Comparison of ENCODE assay signal across 11 cellular contexts in genomic region chr19:19537321-19538048, GRCh38. TPM values are rescaled to one million over a fixed set of nuclear protein-coding genes. Genes with fewer than 3 reads are reported as not detected.
A peak's percentile ranks its signal among the peaks of the same experiment; 100 is the strongest.
DNase-seq lines count a peak whose midpoint lies in the region; ATAC-seq and TF ChIP-seq lines count a peak whose summit lies in the region.
"Had no signal": no experiment of that assay in that cellular context is flagged by ENCODE, and none has a peak within 500 bp of the region (broad histone marks: within the 10 kb centered on the region; RNA-seq: fewer than 3 reads in every experiment).

No MANE protein-coding gene starts in this region.

- H3K9ac ChIP-seq in smooth muscle cell (ENCODE audit: low read depth): no peak overlapping the region

- H3K36me3 Mint-ChIP-seq in activated CD4-positive, alpha-beta memory T cell treated with anti-CD3 and anti-CD28 coated beads for 36 hours: no peaks in the 10 kb centered on the region
- H3K36me3 Mint-ChIP-seq in activated CD4-positive, alpha-beta memory T cell treated with anti-CD3 and anti-CD28 coated beads, Interleukin-2, amount 10 ng/mL, durations not matched to agents 7 days and 5 days (ENCODE audit: low read depth): peaks cover 4% of the 10 kb centered on the region

- H3K4me3 ChIP-seq in PC-9 (no peak overlapping the region), hepatocyte (no peak overlapping the region), smooth muscle cell (peak overlapping the region; percentile 53)

- H3K4me1 ChIP-seq in PC-9 (replicated peaks; ENCODE audit: insufficient read depth): no peaks in the 10 kb centered on the region
- H3K4me1 ChIP-seq in hepatocyte (ENCODE audit: insufficient read depth): peaks cover 22% of the 10 kb centered on the region
- peaks cover 4% of the 10 kb centered on the region for H3K4me1 ChIP-seq in smooth muscle cell (ENCODE audit: low read depth)

- H3K27ac ChIP-seq in PC-9: no peak overlapping the region
- H3K27ac ChIP-seq in hepatocyte: no peak overlapping the region
- H3K27ac ChIP-seq in smooth muscle cell (ENCODE audit: low read depth): no peak overlapping the region
- H3K27ac ChIP-seq: gastrocnemius medialis had no signal

- DNase-seq in activated CD4-positive, alpha-beta memory T cell treated with anti-CD3 and anti-CD28 coated beads for 36 hours: peak; percentile 32
- DNase-seq in activated CD4-positive, alpha-beta memory T cell treated with anti-CD3 and anti-CD28 coated beads, Interleukin-2, amount 10 ng/mL, durations not matched to agents 7 days and 5 days: no peak
- DNase-seq in PC-9: no peak
- no peak for DNase-seq in hepatocyte (ENCODE audit: low spot score)
- DNase-seq in smooth muscle cell (lab: John Stamatoyannopoulos, UW; ENCODE audit: unreplicated experiment): no peak
- no peak for DNase-seq in sciatic nerve (ENCODE audit: low spot score)
- no peak for DNase-seq in stimulated activated CD4-positive, alpha-beta T cell treated with anti-CD3 and anti-CD28 coated beads, Interleukin-1b, Interleukin-23, amount 100 ng/mL, for 48 hours
- DNase-seq: gastrocnemius medialis, NCI-H187, SHP77 treated with DMSO at 0.1 percent for 48 hours had no signal

- no peak for ATAC-seq in sciatic nerve
- ATAC-seq in HG03460 (IDR thresholded peaks at IDR 0.05; ENCODE audit: unreplicated experiment): no peak
- ATAC-seq: gastrocnemius medialis had no signal

- H3K79me2 ChIP-seq in PC-9 (ENCODE audit: low read depth) (no peaks in the 10 kb centered on the region), hepatocyte (no peaks in the 10 kb centered on the region), smooth muscle cell (ENCODE audit: low read depth) (no peaks in the 10 kb centered on the region)

- H3K9me3 Mint-ChIP-seq in activated CD4-positive, alpha-beta memory T cell treated with anti-CD3 and anti-CD28 coated beads for 36 hours: no peaks in the 10 kb centered on the region
- no peaks in the 10 kb centered on the region for H3K9me3 Mint-ChIP-seq in activated CD4-positive, alpha-beta memory T cell treated with anti-CD3 and anti-CD28 coated beads, Interleukin-2, amount 10 ng/mL, durations not matched to agents 7 days and 5 days

- peaks cover 30% of the 10 kb centered on the region for H3K4me1 Mint-ChIP-seq in activated CD4-positive, alpha-beta memory T cell treated with anti-CD3 and anti-CD28 coated beads for 36 hours (ENCODE audit: low read depth)
- H3K4me1 Mint-ChIP-seq in activated CD4-positive, alpha-beta memory T cell treated with anti-CD3 and anti-CD28 coated beads, Interleukin-2, amount 10 ng/mL, durations not matched to agents 7 days and 5 days: peaks cover 29% of the 10 kb centered on the region

- CTCF ChIA-PET in activated CD4-positive, alpha-beta memory T cell treated with anti-CD3 and anti-CD28 coated beads for 36 hours (lab: Charles Lee): no interaction called here
- CTCF ChIA-PET in activated CD4-positive, alpha-beta memory T cell treated with anti-CD3 and anti-CD28 coated beads, Interleukin-2, amount 10 ng/mL, durations not matched to agents 7 days and 5 days (lab: Charles Lee): interaction anchor here (1.3 kb wide), 1 partner anchor 106 kb away, joined by 4 read pairs; the partner anchor contains the start of gene GMIP
- CTCF ChIA-PET in PC-9 (lab: Charles Lee): no interaction called here

- no peaks in the 10 kb centered on the region for H4K20me1 ChIP-seq in PC-9 (ENCODE audit: insufficient read depth)
- no peaks in the 10 kb centered on the region for H4K20me1 ChIP-seq in hepatocyte (ENCODE audit: insufficient read depth, poor library complexity, severe bottlenecking)
- H4K20me1 ChIP-seq in smooth muscle cell (ENCODE audit: low read depth): no peaks in the 10 kb centered on the region

- H3K9me2 ChIP-seq in PC-9 (ENCODE audit: insufficient read depth) (no peaks in the 10 kb centered on the region), hepatocyte (replicated peaks; ENCODE audit: insufficient read depth) (no peaks in the 10 kb centered on the region)

- H3K27me3 ChIP-seq in PC-9 (ENCODE audit: insufficient read depth, low read depth) (no peaks in the 10 kb centered on the region), hepatocyte (no peaks in the 10 kb centered on the region), smooth muscle cell (ENCODE audit: low read depth) (no peaks in the 10 kb centered on the region)

- no TSS peak for BruUV-seq in PC-9 (replicated peaks; lab: Mats Ljungman, UMichigan)

- H3K4me3 Mint-ChIP-seq in activated CD4-positive, alpha-beta memory T cell treated with anti-CD3 and anti-CD28 coated beads for 36 hours: peak overlapping the region; percentile 39
- H3K4me3 Mint-ChIP-seq in activated CD4-positive, alpha-beta memory T cell treated with anti-CD3 and anti-CD28 coated beads, Interleukin-2, amount 10 ng/mL, durations not matched to agents 7 days and 5 days: no peak overlapping the region

- POLR2A ChIA-PET in activated CD4-positive, alpha-beta memory T cell treated with anti-CD3 and anti-CD28 coated beads for 36 hours (lab: Charles Lee): no interaction called here
- POLR2A ChIA-PET in activated CD4-positive, alpha-beta memory T cell treated with anti-CD3 and anti-CD28 coated beads, Interleukin-2, amount 10 ng/mL, durations not matched to agents 7 days and 5 days (lab: Charles Lee): no interaction called here
- POLR2A ChIA-PET in PC-9 (lab: Charles Lee; ENCODE audit: unreplicated experiment): no interaction called here

- H3K9me3 ChIP-seq in PC-9 (ENCODE audit: insufficient read depth, low read depth) (no peaks in the 10 kb centered on the region), hepatocyte (ENCODE audit: low read depth) (no peaks in the 10 kb centered on the region), smooth muscle cell (replicated peaks; ENCODE audit: low read depth) (no peaks in the 10 kb centered on the region)
- H3K9me3 ChIP-seq: gastrocnemius medialis had no signal

- no peaks in the 10 kb centered on the region for H3K36me3 ChIP-seq in PC-9 (ENCODE audit: low read depth)
- H3K36me3 ChIP-seq in hepatocyte (replicated peaks; ENCODE audit: insufficient read depth, low read depth): no peaks in the 10 kb centered on the region
- H3K36me3 ChIP-seq in smooth muscle cell (ENCODE audit: low read depth): no peaks in the 10 kb centered on the region
- H3K36me3 ChIP-seq: gastrocnemius medialis had no signal

- no peak for TF ChIP-seq CTCF in PC-9 (conservative IDR thresholded peaks at IDR 0.05)
- no peak for TF ChIP-seq CTCF in hepatocyte (IDR thresholded peaks at IDR 0.05; ENCODE audit: poor library complexity)
- TF ChIP-seq CTCF in smooth muscle cell (IDR thresholded peaks at IDR 0.05; ENCODE audit: borderline replicate concordance, insufficient read depth, poor library complexity, severe bottlenecking): no peak

- WGBS in hepatocyte (ENCODE audit: low lambda C conversion rate, missing lambda C conversion rate): 86% methylated on average over 53 of the region's 56 CpGs
- 84% methylated on average over 47 of the region's 56 CpGs for WGBS in smooth muscle cell (ENCODE audit: low lambda C conversion rate)

- intact Hi-C loops in activated CD4-positive, alpha-beta memory T cell treated with anti-CD3 and anti-CD28 coated beads for 36 hours (cut with micrococcal nuclease): no loop called here
- intact Hi-C loops in PC-9 (cut with micrococcal nuclease; ENCODE audit: unreplicated experiment): loop anchor here (10.0 kb wide), 1 partner anchor 237 kb away; no protein-coding TSS in a partner anchor
- intact Hi-C loops in sciatic nerve (cut with DNase I): loop anchor here (5.0 kb wide), 1 partner anchor 420 kb away; no protein-coding TSS in a partner anchor

- H3K27me3 Mint-ChIP-seq in activated CD4-positive, alpha-beta memory T cell treated with anti-CD3 and anti-CD28 coated beads for 36 hours: peaks cover 5% of the 10 kb centered on the region
- peaks cover 22% of the 10 kb centered on the region for H3K27me3 Mint-ChIP-seq in activated CD4-positive, alpha-beta memory T cell treated with anti-CD3 and anti-CD28 coated beads, Interleukin-2, amount 10 ng/mL, durations not matched to agents 7 days and 5 days

- H2AFZ ChIP-seq in PC-9: no peak overlapping the region
- H2AFZ ChIP-seq in hepatocyte: no peak overlapping the region
- H2AFZ ChIP-seq in smooth muscle cell (ENCODE audit: low read depth): no peak overlapping the region

- H3K4me2 ChIP-seq in PC-9 (peak overlapping the region; percentile 68), hepatocyte (peak overlapping the region; percentile 96), smooth muscle cell (peak overlapping the region; percentile 98)

- H3K27ac Mint-ChIP-seq in activated CD4-positive, alpha-beta memory T cell treated with anti-CD3 and anti-CD28 coated beads for 36 hours: peak overlapping the region; percentile 19
- H3K27ac Mint-ChIP-seq in activated CD4-positive, alpha-beta memory T cell treated with anti-CD3 and anti-CD28 coated beads, Interleukin-2, amount 10 ng/mL, durations not matched to agents 7 days and 5 days: no peak overlapping the region

- peaks cover 42% of the 10 kb centered on the region; the same call in 1 of the 2 replicates for H3F3A ChIP-seq in PC-9 (ENCODE audit: insufficient read depth, low read depth)
- no peaks in the 10 kb centered on the region for H3F3A ChIP-seq in smooth muscle cell (ENCODE audit: low read depth)

RNA-seq across cellular contexts. Expression of gene CILP2, which starts 0.6 kb away (rescaled TPM):
- total RNA-seq in activated CD4-positive, alpha-beta memory T cell treated with anti-CD3 and anti-CD28 coated beads for 36 hours: under 1 TPM; 0.44 to 0.50 TPM
- total RNA-seq in activated CD4-positive, alpha-beta memory T cell treated with anti-CD3 and anti-CD28 coated beads, Interleukin-2, amount 10 ng/mL, durations not matched to agents 7 days and 5 days: under 1 TPM in 1 of 2 experiments, not detected in 1; 0.08 TPM
- total RNA-seq in PC-9 (2021) (1.1 and 2.5 TPM in 2 replicates), hepatocyte (5.4 and 5.7 TPM in 2 replicates), smooth muscle cell (27.2 and 31.0 TPM in 2 replicates), sciatic nerve (0.27 TPM)
- polyA plus RNA-seq in hepatocyte (16.5 and 22.5 TPM in 2 replicates), smooth muscle cell (62.2 and 95.0 TPM in 2 replicates)

RNA-seq across cellular contexts. Expression of gene YJEFN3, which starts 8.8 kb away (rescaled TPM):
- 1 to 10 TPM; 6.9 to 8.2 TPM for total RNA-seq in activated CD4-positive, alpha-beta memory T cell treated with anti-CD3 and anti-CD28 coated beads for 36 hours
- 1 to 10 TPM; 8.2 to 8.7 TPM for total RNA-seq in activated CD4-positive, alpha-beta memory T cell treated with anti-CD3 and anti-CD28 coated beads, Interleukin-2, amount 10 ng/mL, durations not matched to agents 7 days and 5 days
- total RNA-seq in PC-9 (2021): 18.5 and 21.9 TPM in 2 replicates
- 0.72 and 3.0 TPM in 2 replicates for total RNA-seq in hepatocyte
- 12.5 and 14.0 TPM in 2 replicates for polyA plus RNA-seq in hepatocyte
- total RNA-seq in smooth muscle cell: 2.2 TPM in 2 replicates
- 5.8 and 11.1 TPM in 2 replicates for polyA plus RNA-seq in smooth muscle cell
- 4.9 TPM for total RNA-seq in sciatic nerve

RNA-seq across cellular contexts. Expression of gene NDUFA13, which starts 21.5 kb away (rescaled TPM):
- total RNA-seq in activated CD4-positive, alpha-beta memory T cell treated with anti-CD3 and anti-CD28 coated beads for 36 hours: 100 to 1,000 TPM; 365 to 374 TPM
- 100 to 1,000 TPM; 371 to 388 TPM for total RNA-seq in activated CD4-positive, alpha-beta memory T cell treated with anti-CD3 and anti-CD28 coated beads, Interleukin-2, amount 10 ng/mL, durations not matched to agents 7 days and 5 days
- 203 and 309 TPM in 2 replicates for total RNA-seq in PC-9 (2021)
- 46.3 and 80.4 TPM in 2 replicates for total RNA-seq in hepatocyte
- polyA plus RNA-seq in hepatocyte: 598 and 615 TPM in 2 replicates
- 42.3 and 51.8 TPM in 2 replicates for total RNA-seq in smooth muscle cell
- polyA plus RNA-seq in smooth muscle cell: 559 and 575 TPM in 2 replicates
- 206 TPM for total RNA-seq in sciatic nerve

RNA-seq across cellular contexts. Expression of gene TSSK6, which starts 22.1 kb away (rescaled TPM):
- 1 to 10 TPM; 3.1 to 4.7 TPM for total RNA-seq in activated CD4-positive, alpha-beta memory T cell treated with anti-CD3 and anti-CD28 coated beads for 36 hours
- total RNA-seq in activated CD4-positive, alpha-beta memory T cell treated with anti-CD3 and anti-CD28 coated beads, Interleukin-2, amount 10 ng/mL, durations not matched to agents 7 days and 5 days: 1 to 10 TPM; 5.3 to 5.7 TPM
- total RNA-seq in PC-9 (2021): 2.0 and 3.3 TPM in 2 replicates
- 0.87 and 1.1 TPM in 2 replicates for total RNA-seq in hepatocyte
- polyA plus RNA-seq in hepatocyte: 1.3 TPM in 1 of 2 replicates, not detected in the other
- 1.3 and 5.4 TPM in 2 replicates for total RNA-seq in smooth muscle cell
- polyA plus RNA-seq in smooth muscle cell: 0.31 and 0.49 TPM in 2 replicates
- 1.3 TPM for total RNA-seq in sciatic nerve
